ENCODE assay signal across 8 cellular contexts in genomic region chr10:100481462-100482081, GRCh38. TPM values are rescaled to one million over a fixed set of nuclear protein-coding genes. Genes with fewer than 3 reads are reported as not detected.
DNase-seq lines count a peak whose midpoint lies in the region; ATAC-seq and TF ChIP-seq lines count a peak whose summit lies in the region.

No MANE protein-coding gene starts in this region.

- TF ChIP-seq CTCF in AG09309 (IDR thresholded peaks at IDR 0.05; ENCODE audit: control insufficient read depth, insufficient read depth, low read depth, low read length, missing control alignments) (no peak), choroid plexus epithelial cell (conservative IDR thresholded peaks at IDR 0.05; ENCODE audit: low read depth, low read length) (no peak), kidney epithelial cell (IDR thresholded peaks at IDR 0.05; ENCODE audit: insufficient read depth, low read length, poor library complexity, severe bottlenecking) (no peak)

- H3K4me3 ChIP-seq in AG09309 (ENCODE audit: control insufficient read depth, low read depth, low read length) (peak overlapping the region; percentile 50), choroid plexus epithelial cell (ENCODE audit: low read depth, low read length) (peak overlapping the region; percentile 51), kidney epithelial cell (ENCODE audit: low read depth, low read length) (peak overlapping the region; percentile 32)

- DNase-seq in AG09309 (ENCODE audit: low read depth): peak; percentile 52
- DNase-seq in NCI-H226: peak; percentile 62
- DNase-seq in activated CD4-positive, CD25-positive, alpha-beta regulatory T cell treated with anti-CD3 and anti-CD28 coated beads, Interleukin-2, amount 50 U/mL, for 72 hours: peak; percentile 87
- DNase-seq in choroid plexus epithelial cell (ENCODE audit: low read depth): peak; percentile 88
- DNase-seq in kidney epithelial cell (ENCODE audit: low read depth): peak; percentile 45
- peak; percentile 87 for DNase-seq in stimulated activated CD4-positive, alpha-beta T cell treated with anti-CD3 and anti-CD28 coated beads, Interleukin-15, amount 100 ng/mL, for 24 hours

- H3K36me3 ChIP-seq in kidney epithelial cell (ENCODE audit: control insufficient read depth, insufficient read depth, low read length): no peaks in the 10 kb centered on the region

- ATAC-seq in GM18909 (IDR thresholded peaks at IDR 0.05; ENCODE audit: poor library complexity, unreplicated experiment): peak; percentile 98
- ATAC-seq in HG03280 (IDR thresholded peaks at IDR 0.05; ENCODE audit: unreplicated experiment): peak; percentile 95

- peaks cover 48% of the 10 kb centered on the region for H3K27me3 ChIP-seq in kidney epithelial cell (ENCODE audit: control insufficient read depth, insufficient read depth, low read length)

RNA-seq across cellular contexts. Expression of gene WNT8B, which starts 18.8 kb away (rescaled TPM):
- 0.07 TPM in 1 of 2 replicates, not detected in the other for total RNA-seq in kidney epithelial cell

RNA-seq across cellular contexts. Expression of gene SEC31B, which starts 38.1 kb away (rescaled TPM):
- 1.6 and 2.6 TPM in 2 replicates for total RNA-seq in kidney epithelial cell

RNA-seq across cellular contexts. Expression of gene NDUFB8, which starts 48.1 kb away (rescaled TPM):
- total RNA-seq in kidney epithelial cell: 148 and 183 TPM in 2 replicates

RNA-seq across cellular contexts. Expression of gene HIF1AN, which starts 54.2 kb away (rescaled TPM):
- 11.4 and 11.5 TPM in 2 replicates for total RNA-seq in kidney epithelial cell

Comparison
In these comparisons a context has a peak if more than half of its experiments do, and no peak if none do; other contexts are left out.
1. Peak in every context shown above with its lines: DNase-seq, ATAC-seq and H3K4me3 ChIP-seq.